ENCODE assay signal across 8 cellular contexts in genomic region chr14:106750089-106750488, GRCh38.
A peak's percentile ranks its signal among the peaks of the same experiment; 100 is the strongest.
DNase-seq lines count a peak whose midpoint lies in the region; ATAC-seq and TF ChIP-seq lines count a peak whose summit lies in the region.
"Not testable (repeated sequence)": the region's sequence is repeated elsewhere in the genome, so short reads cannot be mapped to it uniquely, and the experiment has no call there.

No MANE protein-coding gene starts in this region.

- not testable (repeated sequence) for H3K4me2 ChIP-seq in DND-41 (ENCODE audit: insufficient read depth, low read length)

- not testable (repeated sequence) for H3K27me3 Mint-ChIP-seq in CD4-positive, alpha-beta T cell; T-helper 17 cell; activated CD8-positive, alpha-beta T cell treated with anti-CD3 and anti-CD28 coated beads for 36 hours; activated T-helper 17 cell treated with anti-CD3 and anti-CD28 coated beads, Interleukin-2, amount 50 U/mL, for 72 hours; central memory CD8-positive, alpha-beta T cell; naive thymus-derived CD4-positive, alpha-beta T cell; natural killer cell treated with Interleukin-12 subunit alpha and Interleukin-12 subunit beta and Interleukin-15 and Interleukin-18, amount 100 ng/mL, for 72 hours

- not testable (repeated sequence) for H3K4me1 ChIP-seq in DND-41 (ENCODE audit: insufficient read depth, low read length); naive thymus-derived CD4-positive, alpha-beta T cell (ENCODE audit: control insufficient read depth in 2 of 2, insufficient read depth in 2 of 2, low read length in 2 of 2)

- not testable (repeated sequence) for DNase-seq in CD4-positive, alpha-beta T cell; DND-41; T-helper 17 cell; activated CD8-positive, alpha-beta T cell treated with anti-CD3 and anti-CD28 coated beads for 36 hours; central memory CD8-positive, alpha-beta T cell (ENCODE audit: low spot score in 2 of 2); naive thymus-derived CD4-positive, alpha-beta T cell; natural killer cell treated with Interleukin-12 subunit alpha and Interleukin-12 subunit beta and Interleukin-15 and Interleukin-18, amount 100 ng/mL, for 72 hours (ENCODE audit: low spot score)

- not testable (repeated sequence) for H4K20me1 ChIP-seq in DND-41 (ENCODE audit: insufficient read depth, low read length)

- H3K9me3 Mint-ChIP-seq in CD4-positive, alpha-beta T cell; activated CD8-positive, alpha-beta T cell treated with anti-CD3 and anti-CD28 coated beads for 36 hours; activated T-helper 17 cell treated with anti-CD3 and anti-CD28 coated beads, Interleukin-2, amount 50 U/mL, for 72 hours; central memory CD8-positive, alpha-beta T cell; naive thymus-derived CD4-positive, alpha-beta T cell; natural killer cell treated with Interleukin-12 subunit alpha and Interleukin-12 subunit beta and Interleukin-15 and Interleukin-18, amount 100 ng/mL, for 72 hours: not testable (repeated sequence)

- H3K4me1 Mint-ChIP-seq in CD4-positive, alpha-beta T cell (ENCODE audit: low read depth): peaks cover 20% of the 10 kb centered on the region
- H3K4me1 Mint-ChIP-seq in T-helper 17 cell; activated CD8-positive, alpha-beta T cell treated with anti-CD3 and anti-CD28 coated beads for 36 hours (ENCODE audit: low read depth); activated T-helper 17 cell treated with anti-CD3 and anti-CD28 coated beads, Interleukin-2, amount 50 U/mL, for 72 hours; naive thymus-derived CD4-positive, alpha-beta T cell: not testable (repeated sequence)
- peaks cover 15% of the 10 kb centered on the region for H3K4me1 Mint-ChIP-seq in central memory CD8-positive, alpha-beta T cell
- H3K4me1 Mint-ChIP-seq in natural killer cell treated with Interleukin-12 subunit alpha and Interleukin-12 subunit beta and Interleukin-15 and Interleukin-18, amount 100 ng/mL, for 72 hours (ENCODE audit: low read depth in 2 of 2): peaks cover 0 to 15% of the 10 kb centered on the region in 2 donors

- not testable (repeated sequence) for TF ChIP-seq CTCF in CD4-positive, alpha-beta T cell (IDR thresholded peaks at IDR 0.05); DND-41 (IDR thresholded peaks at IDR 0.05; ENCODE audit: borderline replicate concordance, extremely low read depth, low read length, poor library complexity, severe bottlenecking); activated CD8-positive, alpha-beta T cell treated with anti-CD3 and anti-CD28 coated beads for 36 hours (IDR thresholded peaks at IDR 0.05)

- H3K27ac Mint-ChIP-seq in CD4-positive, alpha-beta T cell; T-helper 17 cell; activated CD8-positive, alpha-beta T cell treated with anti-CD3 and anti-CD28 coated beads for 36 hours; activated T-helper 17 cell treated with anti-CD3 and anti-CD28 coated beads, Interleukin-2, amount 50 U/mL, for 72 hours; natural killer cell treated with Interleukin-12 subunit alpha and Interleukin-12 subunit beta and Interleukin-15 and Interleukin-18, amount 100 ng/mL, for 72 hours: not testable (repeated sequence)
- peak overlapping the region; percentile 13 for H3K27ac Mint-ChIP-seq in central memory CD8-positive, alpha-beta T cell (ENCODE audit: low read depth)
- peak overlapping the region in 1 of 9 donors; percentile 80 for H3K27ac Mint-ChIP-seq in naive thymus-derived CD4-positive, alpha-beta T cell

- not testable (repeated sequence) for H3K9me3 ChIP-seq in CD4-positive, alpha-beta T cell (ENCODE audit: control insufficient read depth, low read length); DND-41 (ENCODE audit: insufficient read depth, low read length, severe bottlenecking); T-helper 17 cell (ENCODE audit: control insufficient read depth, low read length, poor library complexity, severe bottlenecking); naive thymus-derived CD4-positive, alpha-beta T cell (ENCODE audit: control insufficient read depth in 2 of 3, low read length in 3 of 3)

- H3K4me3 ChIP-seq in DND-41 (ENCODE audit: low read depth in 1 of 2, low read length in 2 of 2); naive thymus-derived CD4-positive, alpha-beta T cell (ENCODE audit: low read length): not testable (repeated sequence)

- H3K36me3 ChIP-seq in DND-41 (ENCODE audit: insufficient read depth, low read length); naive thymus-derived CD4-positive, alpha-beta T cell (ENCODE audit: control insufficient read depth in 2 of 3, insufficient read depth in 3 of 3, low read length in 3 of 3): not testable (repeated sequence)

- H3K27ac ChIP-seq in CD4-positive, alpha-beta T cell (ENCODE audit: low read depth, low read length); DND-41 (ENCODE audit: low read length); naive thymus-derived CD4-positive, alpha-beta T cell (ENCODE audit: low read depth, low read length): not testable (repeated sequence)

- not testable (repeated sequence) for H3K9ac ChIP-seq in DND-41 (ENCODE audit: low read depth, low read length)

- not testable (repeated sequence) for H3K79me2 ChIP-seq in DND-41 (ENCODE audit: insufficient read depth, low read length)

- not testable (repeated sequence) for H3K4me3 Mint-ChIP-seq in CD4-positive, alpha-beta T cell; T-helper 17 cell; activated CD8-positive, alpha-beta T cell treated with anti-CD3 and anti-CD28 coated beads for 36 hours; activated T-helper 17 cell treated with anti-CD3 and anti-CD28 coated beads, Interleukin-2, amount 50 U/mL, for 72 hours; naive thymus-derived CD4-positive, alpha-beta T cell
- peak overlapping the region; percentile 20 for H3K4me3 Mint-ChIP-seq in central memory CD8-positive, alpha-beta T cell
- H3K4me3 Mint-ChIP-seq in natural killer cell treated with Interleukin-12 subunit alpha and Interleukin-12 subunit beta and Interleukin-15 and Interleukin-18, amount 100 ng/mL, for 72 hours: peak overlapping the region; percentile 22

- H3K27me3 ChIP-seq in CD4-positive, alpha-beta T cell (ENCODE audit: control insufficient read depth, insufficient read depth, low read length); DND-41 (ENCODE audit: insufficient read depth, low read length, poor library complexity); naive thymus-derived CD4-positive, alpha-beta T cell (ENCODE audit: control insufficient read depth in 2 of 2, insufficient read depth in 2 of 2, low read length in 2 of 2): not testable (repeated sequence)

- not testable (repeated sequence) for H2AFZ ChIP-seq in DND-41 (ENCODE audit: low read depth, low read length)

- POLR2A ChIA-PET in CD4-positive, alpha-beta T cell (lab: Charles Lee); activated CD8-positive, alpha-beta T cell treated with anti-CD3 and anti-CD28 coated beads for 36 hours (lab: Charles Lee); naive thymus-derived CD4-positive, alpha-beta T cell (lab: Charles Lee): not testable (repeated sequence)

- CTCF ChIA-PET in CD4-positive, alpha-beta T cell (lab: Charles Lee); activated CD8-positive, alpha-beta T cell treated with anti-CD3 and anti-CD28 coated beads for 36 hours (lab: Charles Lee); naive thymus-derived CD4-positive, alpha-beta T cell (lab: Charles Lee): not testable (repeated sequence)

- ATAC-seq in CD4-positive, alpha-beta T cell (ENCODE audit: poor library complexity): peak; percentile 48
- ATAC-seq in DND-41 (ENCODE audit: insufficient read depth, low read depth) (peak; percentile 60), T-helper 17 cell (peak; percentile 38)
- ATAC-seq in activated CD8-positive, alpha-beta T cell treated with anti-CD3 and anti-CD28 coated beads for 36 hours: peak; percentile 37
- ATAC-seq in activated T-helper 17 cell treated with anti-CD3 and anti-CD28 coated beads, Interleukin-2, amount 50 U/mL, for 72 hours (replicated peaks): peak; percentile 53
- peak; percentile 71 for ATAC-seq in central memory CD8-positive, alpha-beta T cell (replicated peaks; ENCODE audit: extremely low read depth, poor library complexity, severe bottlenecking)
- peak; percentile 34 for ATAC-seq in naive thymus-derived CD4-positive, alpha-beta T cell
- ATAC-seq in natural killer cell treated with Interleukin-12 subunit alpha and Interleukin-12 subunit beta and Interleukin-15 and Interleukin-18, amount 100 ng/mL, for 72 hours: peak in 1 of 2 donors; percentile 66

- intact Hi-C loops in CD4-positive, alpha-beta T cell (cut with DNase I, micrococcal nuclease); activated CD8-positive, alpha-beta T cell treated with anti-CD3 and anti-CD28 coated beads for 36 hours (cut with micrococcal nuclease); naive thymus-derived CD4-positive, alpha-beta T cell (cut with micrococcal nuclease): not testable (repeated sequence)

- H3K36me3 Mint-ChIP-seq in CD4-positive, alpha-beta T cell (ENCODE audit: low read depth); T-helper 17 cell (ENCODE audit: low read depth); activated CD8-positive, alpha-beta T cell treated with anti-CD3 and anti-CD28 coated beads for 36 hours (ENCODE audit: low read depth); activated T-helper 17 cell treated with anti-CD3 and anti-CD28 coated beads, Interleukin-2, amount 50 U/mL, for 72 hours (ENCODE audit: low read depth); central memory CD8-positive, alpha-beta T cell (ENCODE audit: insufficient read depth); naive thymus-derived CD4-positive, alpha-beta T cell; natural killer cell treated with Interleukin-12 subunit alpha and Interleukin-12 subunit beta and Interleukin-15 and Interleukin-18, amount 100 ng/mL, for 72 hours: not testable (repeated sequence)
